1 cellular context compared by ENCODE assay signal in genomic region chr16:83681421-83681820, GRCh38.
TF ChIP-seq lines count a peak whose summit lies in the region.

No MANE protein-coding gene starts in this region.

TF ChIP-seq in H1, 55 proteins besides CTCF, POLR2A, EP300 and RAD21 (continued from another document):
- TF ChIP-seq CHD7 (IDR thresholded peaks at IDR 0.05; ENCODE audit: insufficient replicate concordance, low read length) (no peak), SIN3A (conservative IDR thresholded peaks at IDR 0.05 in 1 of 2, IDR thresholded peaks at IDR 0.05 in 1 of 2; ENCODE audit: low read depth in 1 of 2, low read length in 2 of 2) (no peak), TBP (IDR thresholded peaks at IDR 0.05; ENCODE audit: low read depth, low read length) (no peak), JUN (IDR thresholded peaks at IDR 0.05; ENCODE audit: low read depth, low read length) (no peak), E2F6 (IDR thresholded peaks at IDR 0.05) (no peak), SIRT6 (IDR thresholded peaks at IDR 0.05; ENCODE audit: low read length) (no peak), BCL11A (IDR thresholded peaks at IDR 0.05; ENCODE audit: low read depth in 2 of 2, low read length in 2 of 2) (no peak), KDM4A (IDR thresholded peaks at IDR 0.05; ENCODE audit: low read depth, low read length, severe bottlenecking) (no peak), HDAC2 (IDR thresholded peaks at IDR 0.05; ENCODE audit: borderline replicate concordance in 1 of 2, low read depth in 2 of 2, low read length in 2 of 2) (no peak)
